ENCODE assay signal across 8 cellular contexts in the genomic region with DNA sequence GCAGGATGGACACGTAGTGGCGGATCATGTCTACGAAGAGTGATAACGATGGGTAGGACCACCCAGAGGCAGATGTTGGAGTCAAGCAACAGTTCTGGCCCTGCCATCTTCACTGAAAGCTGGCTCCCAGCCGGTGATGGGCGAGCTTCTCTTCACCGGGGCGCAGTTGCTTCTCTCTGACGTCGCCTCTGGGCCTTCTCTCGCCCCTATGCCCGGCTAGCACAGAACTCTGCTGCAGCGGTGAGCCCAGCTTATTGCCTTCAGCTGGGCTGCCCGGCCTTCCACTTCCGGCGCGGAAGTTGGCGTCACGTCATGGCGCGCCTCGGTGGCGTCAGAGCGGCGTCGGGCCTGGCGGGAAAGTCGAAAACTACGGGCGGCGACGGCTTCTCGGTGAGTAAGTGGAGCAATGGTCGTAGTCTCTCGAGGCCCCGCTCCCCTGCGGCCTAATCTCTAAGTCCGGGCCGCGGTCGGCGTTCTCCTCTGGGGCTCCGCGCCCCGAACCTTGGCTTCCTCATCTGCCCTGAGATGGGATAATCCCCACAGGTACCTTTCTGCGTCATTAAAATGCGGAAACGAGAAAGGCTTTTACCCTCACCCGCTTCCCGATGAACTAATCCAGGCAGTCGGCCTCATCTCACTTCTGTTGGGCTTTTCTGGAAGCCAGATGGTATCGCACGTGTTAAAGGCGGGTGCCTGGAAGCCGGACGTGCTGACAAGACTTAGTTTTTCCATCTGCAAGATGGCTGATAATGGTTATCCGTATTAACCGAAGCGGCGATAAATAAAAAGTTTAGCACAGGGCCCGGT. TPM values are rescaled to one million over a fixed set of nuclear protein-coding genes. Genes with fewer than 3 reads are reported as not detected.
DNase-seq lines count a peak whose midpoint lies in the region; ATAC-seq and TF ChIP-seq lines count a peak whose summit lies in the region.

A gene (plus strand): TSS at position 354 of the 807 bp plus-strand sequence. CDS start 2,221 bp downstream, outside the sequence.

- H3K9me3 ChIP-seq in HUES64 (ENCODE audit: insufficient read depth, low read depth, low read length) = no peaks in the 10 kb centered on the region
- H3K9me3 ChIP-seq in PC-9 (ENCODE audit: insufficient read depth, low read depth) = no peaks in the 10 kb centered on the region
- H3K9me3 ChIP-seq in esophagus (ENCODE audit: control insufficient read depth in 2 of 2, insufficient read depth in 1 of 2, low read depth in 1 of 2, low read length in 1 of 2) = no peaks in the 10 kb centered on the region
- no peaks in the 10 kb centered on the region for H3K9me3 ChIP-seq in muscle layer of colon (ENCODE audit: low read length)

- under 1% methylated on average over 60 of the region's 61 CpGs for WGBS in HUES64
- WGBS in esophagus, 2 donors = 0% methylated on average over 58 to 61 of the region's 61 CpGs

- intact Hi-C loops in PC-9 (cut with micrococcal nuclease; ENCODE audit: unreplicated experiment) = loop anchor here (1.0 kb wide), 1 partner anchor 79 kb away; no protein-coding TSS in a partner anchor

- no peaks in the 10 kb centered on the region for H3K9me2 ChIP-seq in PC-9 (ENCODE audit: insufficient read depth)

- POLR2A ChIA-PET in PC-9 (lab: Charles Lee; ENCODE audit: unreplicated experiment) = no interaction called here

- H3K27me3 Mint-ChIP-seq in activated T-cell treated with anti-CD3 and anti-CD28 coated beads, Interleukin-2, amount 50 U/mL, for 24 hours = no peaks in the 10 kb centered on the region

- CTCF ChIA-PET in PC-9 (lab: Charles Lee) = interaction anchor here (0.7 kb wide), 1 partner anchor 11 kb away, joined by 3 read pairs; no protein-coding TSS in a partner anchor

- H3K27ac ChIP-seq in HUES64 (ENCODE audit: low read depth, low read length) = peak within 1 kb of the TSS; percentile 94
- H3K27ac ChIP-seq in PC-9 = peak within 1 kb of the TSS; percentile 54
- peak within 1 kb of the TSS; percentile 39 to 90 for H3K27ac ChIP-seq in esophagus (ENCODE audit: low read depth in 2 of 2, low read length in 1 of 2)
- H3K27ac ChIP-seq in muscle layer of colon (ENCODE audit: low read depth, low read length) = peak within 1 kb of the TSS; percentile 80

- peak within 1 kb of the TSS; percentile 98 for H3K4me3 Mint-ChIP-seq in activated T-cell treated with anti-CD3 and anti-CD28 coated beads, Interleukin-2, amount 50 U/mL, for 24 hours

- H3K36me3 ChIP-seq in HUES64 (ENCODE audit: insufficient read depth, low read length) (peaks cover 42% of the 10 kb centered on the region), PC-9 (ENCODE audit: low read depth) (0 out of 2 replicates have a peak, but pooled peaks cover 8% of the 10 kb centered on the region), esophagus (ENCODE audit: control insufficient read depth in 2 of 2, insufficient read depth in 2 of 2, low read length in 1 of 2) (peaks cover 8 to 9% of the 10 kb centered on the region in 2 donors), muscle layer of colon (ENCODE audit: insufficient read depth, low read length) (peaks cover 22% of the 10 kb centered on the region)

- TSS peak; percentile 71 for BruUV-seq in PC-9 (replicated peaks; lab: Mats Ljungman, UMichigan)

- no peaks in the 10 kb centered on the region for H3K9me3 Mint-ChIP-seq in activated T-cell treated with anti-CD3 and anti-CD28 coated beads, Interleukin-2, amount 50 U/mL, for 24 hours

- H3K4me1 ChIP-seq in HUES64 (ENCODE audit: insufficient read depth, low read length) (peaks cover 10% of the 10 kb centered on the region; the same call in 1 of the 2 replicates), PC-9 (replicated peaks; ENCODE audit: insufficient read depth) (peaks cover 29% of the 10 kb centered on the region), esophagus (ENCODE audit: control insufficient read depth in 2 of 2, insufficient read depth in 2 of 2, low read length in 1 of 2) (no peaks in the 10 kb centered on the region), muscle layer of colon (ENCODE audit: insufficient read depth, low read length) (peaks cover 17% of the 10 kb centered on the region)

- no peaks in the 10 kb centered on the region for H3K27me3 ChIP-seq in HUES64 (ENCODE audit: insufficient read depth, low read length)
- no peaks in the 10 kb centered on the region for H3K27me3 ChIP-seq in PC-9 (ENCODE audit: insufficient read depth, low read depth)
- H3K27me3 ChIP-seq in esophagus (ENCODE audit: control insufficient read depth in 1 of 2, insufficient read depth in 2 of 2, low read length in 2 of 2) = no peaks in the 10 kb centered on the region
- H3K27me3 ChIP-seq in muscle layer of colon (ENCODE audit: control insufficient read depth in 1 of 2, insufficient read depth in 2 of 2, low read length in 2 of 2) = no peaks in the 10 kb centered on the region

- TF ChIP-seq CTCF in PC-9 (conservative IDR thresholded peaks at IDR 0.05) = no peak

- peak within 1 kb of the TSS; percentile 83 for H3K4me3 ChIP-seq in HUES64 (ENCODE audit: low read length)
- H3K4me3 ChIP-seq in PC-9 = peak within 1 kb of the TSS; percentile 75
- H3K4me3 ChIP-seq in esophagus (ENCODE audit: low read depth in 1 of 2, low read length in 2 of 2) = peak within 1 kb of the TSS; percentile 86 to 92
- H3K4me3 ChIP-seq in muscle layer of colon (ENCODE audit: low read depth in 1 of 2, low read length in 2 of 2) = peak within 1 kb of the TSS; percentile 94 to 97

- peak within 1 kb of the TSS; percentile 92 for H3K4me2 ChIP-seq in PC-9

- H3F3A ChIP-seq in PC-9 (ENCODE audit: insufficient read depth, low read depth) = peaks cover 18% of the 10 kb centered on the region

- H4K20me1 ChIP-seq in PC-9 (ENCODE audit: insufficient read depth) = no peaks in the 10 kb centered on the region

- peak; percentile 19 for DNase-seq in DMS153 treated with DMSO at 0.1 percent for 48 hours (lab: John Stamatoyannopoulos, UW; ENCODE audit: unreplicated experiment)
- peak; percentile 65 to 86 for DNase-seq in PC-9
- DNase-seq in activated T-cell treated with anti-CD3 and anti-CD28 coated beads, Interleukin-2, amount 50 U/mL, for 24 hours = peak; percentile 98
- DNase-seq in stimulated activated CD8-positive, alpha-beta memory T cell treated with anti-CD3 and anti-CD28 coated beads, Interleukin-7, amount 100 ng/mL, for 1 hour (ENCODE audit: low read depth in 2 of 2) = peak; percentile 87 to 92

- peak within 1 kb of the TSS; percentile 99 for H3K9ac ChIP-seq in HUES64 (ENCODE audit: low read depth, low read length)
- peak within 1 kb of the TSS; percentile 96 for H3K9ac ChIP-seq in muscle layer of colon (ENCODE audit: low read length)

- peaks cover 80% of the 10 kb centered on the region for H3K36me3 Mint-ChIP-seq in activated T-cell treated with anti-CD3 and anti-CD28 coated beads, Interleukin-2, amount 50 U/mL, for 24 hours (ENCODE audit: low read depth)

- peak; percentile 89 for ATAC-seq in GM21515 (IDR thresholded peaks at IDR 0.05; ENCODE audit: unreplicated experiment)

- H3K79me2 ChIP-seq in PC-9 (ENCODE audit: low read depth) = peaks cover 37% of the 10 kb centered on the region

- H3K4me1 Mint-ChIP-seq in activated T-cell treated with anti-CD3 and anti-CD28 coated beads, Interleukin-2, amount 50 U/mL, for 24 hours (ENCODE audit: low read depth) = peaks cover 34% of the 10 kb centered on the region

- H2AFZ ChIP-seq in PC-9 = peak within 1 kb of the TSS; percentile 96

- H3K27ac Mint-ChIP-seq in activated T-cell treated with anti-CD3 and anti-CD28 coated beads, Interleukin-2, amount 50 U/mL, for 24 hours = peak within 1 kb of the TSS; percentile 98

RNA-seq across cellular contexts. Expression of the gene that starts here (rescaled TPM):
- polyA plus RNA-seq in HUES64 (2013, experiment 1 of 2) = 53.9 TPM
- 62.1 TPM for polyA plus RNA-seq in HUES64 (2013, experiment 2 of 2)
- total RNA-seq in PC-9 (2021) = 35.7 and 52.2 TPM in 2 replicates
- polyA plus RNA-seq in esophagus = 1 to 10 TPM; 5.1 to 6.5 TPM

Comparison
In these comparisons a context has a peak if more than half of its experiments do, and no peak if none do; other contexts are left out.
1. Peak in every context shown above with its lines: DNase-seq, ATAC-seq, H3K4me3 ChIP-seq and H3K27ac ChIP-seq.
2. DNase-seq: peak in every context shown above with its lines; median percentile 98 in activated T-cell treated with anti-CD3 and anti-CD28 coated beads, Interleukin-2, amount 50 U/mL, for 24 hours; 90 in stimulated activated CD8-positive, alpha-beta memory T cell treated with anti-CD3 and anti-CD28 coated beads, Interleukin-7, amount 100 ng/mL, for 1 hour; 76 in PC-9; 19 in DMS153 treated with DMSO at 0.1 percent for 48 hours.